In genomic region chr21:38277501-38278111, GRCh38 we compare ENCODE assay signal across 10 cellular contexts. TPM values are rescaled to one million over a fixed set of nuclear protein-coding genes. Genes with fewer than 3 reads are reported as not detected.
DNase-seq lines count a peak whose midpoint lies in the region; ATAC-seq and TF ChIP-seq lines count a peak whose summit lies in the region.
"Had no signal": no experiment of that assay in that cellular context is flagged by ENCODE, and none has a peak within 500 bp of the region (broad histone marks: within the 10 kb centered on the region; RNA-seq: fewer than 3 reads in every experiment).

No MANE protein-coding gene starts in this region.

- no peak for DNase-seq in Right ventricle myocardium superior
- DNase-seq in cardiac septum (ENCODE audit: low spot score) = no peak
- peak in 1 of 34 experiments; percentile 21 for DNase-seq in T-cell
- DNase-seq in foreskin melanocyte = peak; percentile 64
- peak; percentile 43 to 54 for DNase-seq in thyroid gland
- no peak for DNase-seq in DMS 273 (lab: John Stamatoyannopoulos, UW; ENCODE audit: unreplicated experiment)
- no peak for DNase-seq in NCI-H345 (lab: John Stamatoyannopoulos, UW)
- DNase-seq in neural progenitor cell (ENCODE audit: low spot score) = no peak
- DNase-seq: DND-41 had no signal

- ATAC-seq in Right ventricle myocardium superior (ENCODE audit: poor library complexity) (peak; percentile 65), T-cell (replicated peaks in 1 of 4) (peak in 3 of 4 experiments; percentile 48 to 77 (median 54))

- peak overlapping the region; percentile 60 to 92 (median 86) for H3K27ac ChIP-seq in thyroid gland
- H3K27ac ChIP-seq in neural progenitor cell = no peak overlapping the region
- H3K27ac ChIP-seq: VCaP had no signal

- no peaks in the 10 kb centered on the region for H3F3A ChIP-seq in neural progenitor cell (ENCODE audit: low read depth)

- no peaks in the 10 kb centered on the region for H3K9me3 Mint-ChIP-seq in T-cell
- no peaks in the 10 kb centered on the region for H3K9me3 Mint-ChIP-seq in neural progenitor cell

- H3K79me2 ChIP-seq in neural progenitor cell (ENCODE audit: low read depth) = no peaks in the 10 kb centered on the region

- no peak for TF ChIP-seq POLR2A in thyroid gland (IDR thresholded peaks at IDR 0.05)

- H3K36me3 ChIP-seq in thyroid gland (no peaks in the 10 kb centered on the region), neural progenitor cell (no peaks in the 10 kb centered on the region)

- H3K27ac Mint-ChIP-seq in T-cell (no peak overlapping the region), neural progenitor cell (no peak overlapping the region)

- CTCF ChIA-PET in T-cell (lab: Charles Lee) = no interaction called here

- 45 to 46% methylated on average over 9 of the region's 9 CpGs for WGBS in thyroid gland, 2 donors

- H3K4me1 Mint-ChIP-seq in T-cell = peaks cover 0 to 5% (median 5%) of the 10 kb centered on the region in 3 donors
- no peaks in the 10 kb centered on the region for H3K4me1 Mint-ChIP-seq in neural progenitor cell

- H2AFZ ChIP-seq in neural progenitor cell (replicated peaks) = no peak overlapping the region

- no peaks in the 10 kb centered on the region for H3K27me3 ChIP-seq in thyroid gland
- no peaks in the 10 kb centered on the region for H3K27me3 ChIP-seq in neural progenitor cell

- H3K4me1 ChIP-seq in thyroid gland (peaks cover 18 to 48% of the 10 kb centered on the region in 2 donors), neural progenitor cell (no peaks in the 10 kb centered on the region)

- intact Hi-C loops in Right ventricle myocardium superior (cut with DNase I) (no loop called here), cardiac septum (cut with DNase I) (no loop called here), thyroid gland (cut with DNase I) (no loop called here)

- H3K9me3 ChIP-seq in thyroid gland (no peaks in the 10 kb centered on the region), neural progenitor cell (ENCODE audit: low read depth) (no peaks in the 10 kb centered on the region)

- POLR2A ChIA-PET in T-cell (lab: Charles Lee) = interaction anchor here in 1 of 2 donors (0.5 kb wide), 1 partner anchor 30 kb away, joined by 8 read pairs; no protein-coding TSS in a partner anchor

- no peaks in the 10 kb centered on the region for H4K20me1 ChIP-seq in neural progenitor cell (ENCODE audit: low read depth)

- H3K36me3 Mint-ChIP-seq in T-cell (no peaks in the 10 kb centered on the region), neural progenitor cell (no peaks in the 10 kb centered on the region)

- H3K4me3 Mint-ChIP-seq in T-cell = no peak overlapping the region
- H3K4me3 Mint-ChIP-seq in neural progenitor cell = no peak overlapping the region

- no peaks in the 10 kb centered on the region for H3K27me3 Mint-ChIP-seq in T-cell
- H3K27me3 Mint-ChIP-seq in neural progenitor cell (ENCODE audit: insufficient read depth, low read depth) = peaks cover 3% of the 10 kb centered on the region

- no peak overlapping the region for H3K4me2 ChIP-seq in neural progenitor cell

- H3K4me3 ChIP-seq in thyroid gland (replicated peaks in 1 of 3) (no peak overlapping the region), neural progenitor cell (no peak overlapping the region)

- TF ChIP-seq CTCF in thyroid gland (IDR thresholded peaks at IDR 0.05) = no peak
- TF ChIP-seq CTCF in neural progenitor cell (IDR thresholded peaks at IDR 0.05) = no peak

- no peak overlapping the region for H3K9ac ChIP-seq in neural progenitor cell

RNA-seq across cellular contexts. Expression of gene KCNJ15, which starts 20.8 kb away (rescaled TPM):
- total RNA-seq in Right ventricle myocardium superior (0.83 TPM), cardiac septum (1.2 TPM), T-cell (under 1 TPM; 0.09 to 0.66 (median 0.43) TPM), thyroid gland (10 to 100 TPM; 29.2 to 71.2 (median 59.5) TPM), neural progenitor cell (ENCODE audit: low replicate concordance) (not detected in 2 replicates)

Comparison
In these comparisons a context has a peak if more than half of its experiments do, and no peak if none do; other contexts are left out.
1. DNase-seq: peak in foreskin melanocyte (single experiment) and thyroid gland (2 of 2); none in Right ventricle myocardium superior (single experiment), cardiac septum (single experiment), DMS 273 (single experiment), NCI-H345 (single experiment) and neural progenitor cell (single experiment).
2. RNA of gene KCNJ15, which starts 20.8 kb away (total RNA-seq): 29.2 to 71.2 TPM in thyroid gland; 1.2 TPM in cardiac septum (single experiment), 0.83 TPM in Right ventricle myocardium superior (single experiment), 0.09 to 0.66 TPM in T-cell and not detected in neural progenitor cell; every median in the first group is over 10 times any median in the second.